Comparison of ENCODE assay signal across 1 cellular context in genomic region chr2:26503238-26503880, GRCh38.
TF ChIP-seq lines count a peak whose summit lies in the region.

No MANE protein-coding gene starts in this region.

TF ChIP-seq in HEK293, 187 proteins besides CTCF, POLR2A, EP300 and RAD21 (continued from another document and continues in another):
- TF ChIP-seq ZNF362 (tag by site-specific recombination; IDR thresholded peaks at IDR 0.05) (no peak), ZNF426 (tag by site-specific recombination; IDR thresholded peaks at IDR 0.05) (no peak), ZNF341 (tag by site-specific recombination; IDR thresholded peaks at IDR 0.05; ENCODE audit: low read depth) (peak; percentile 83), ZNF394 (tag by site-specific recombination; IDR thresholded peaks at IDR 0.05; ENCODE audit: borderline replicate concordance) (0 out of 2 replicates have a peak, but pooled peaks have one; percentile 16), ZNF645 (tag by site-specific recombination; IDR thresholded peaks at IDR 0.05) (no peak), ZBTB17 (tag by site-specific recombination; IDR thresholded peaks at IDR 0.05) (peak; percentile 90), ZNF514 (tag by site-specific recombination; IDR thresholded peaks at IDR 0.05) (no peak), ZNF280D (tag by site-specific recombination; IDR thresholded peaks at IDR 0.05) (no peak), SP2 (tag by site-specific recombination; IDR thresholded peaks at IDR 0.05) (peak; percentile 75), OSR2 (tag by site-specific recombination; IDR thresholded peaks at IDR 0.05) (no peak), ZNF202 (tag by site-specific recombination; IDR thresholded peaks at IDR 0.05; ENCODE audit: borderline replicate concordance) (no peak), ZNF366 (tag by site-specific recombination; conservative IDR thresholded peaks at IDR 0.05) (0 out of 2 replicates have a peak, but pooled peaks have one; percentile 13), TCF7L2 (IDR thresholded peaks at IDR 0.05; ENCODE audit: borderline replicate concordance, low read depth, low read length) (no peak), ZXDB (tag by site-specific recombination; IDR thresholded peaks at IDR 0.05) (peak; percentile 83), ZSCAN5A (tag by site-specific recombination; IDR thresholded peaks at IDR 0.05) (no peak), GLIS2 (tag by site-specific recombination; IDR thresholded peaks at IDR 0.05) (peak; percentile 76), KLF8 (tag by site-specific recombination; IDR thresholded peaks at IDR 0.05) (no peak), ZFHX2 (tag by site-specific recombination; conservative IDR thresholded peaks at IDR 0.05) (0 out of 2 replicates have a peak, but pooled peaks have one; percentile 23), SCRT2 (tag by site-specific recombination; IDR thresholded peaks at IDR 0.05) (peak; percentile 98), ZNF423 (tag by site-specific recombination; IDR thresholded peaks at IDR 0.05) (peak; percentile 45; the same call in 1 of the 2 replicates), ZNF214 (tag by site-specific recombination; IDR thresholded peaks at IDR 0.05; ENCODE audit: borderline replicate concordance) (no peak), ZNF624 (tag by site-specific recombination; IDR thresholded peaks at IDR 0.05) (no peak), ZNF707 (tag by site-specific recombination; IDR thresholded peaks at IDR 0.05) (no peak), ZNF155 (tag by site-specific recombination; IDR thresholded peaks at IDR 0.05) (no peak), GLI2 (tag by site-specific recombination; IDR thresholded peaks at IDR 0.05; ENCODE audit: borderline replicate concordance, low read depth) (no peak), HOXA7 (CRISPR knock-in tag; IDR thresholded peaks at IDR 0.05; ENCODE audit: borderline replicate concordance) (no peak), ZNF24 (tag by site-specific recombination; IDR thresholded peaks at IDR 0.05) (no peak), ZBTB8A (tag by site-specific recombination; IDR thresholded peaks at IDR 0.05) (peak; percentile 97), BCL11B (tag by site-specific recombination; IDR thresholded peaks at IDR 0.05; ENCODE audit: low read depth) (no peak), ZNF398 (tag by site-specific recombination; IDR thresholded peaks at IDR 0.05) (peak; percentile 40; the same call in 1 of the 2 replicates), KLF1 (tag by site-specific recombination; IDR thresholded peaks at IDR 0.05) (peak; percentile 92), ZNF132 (tag by site-specific recombination; IDR thresholded peaks at IDR 0.05; ENCODE audit: borderline replicate concordance) (no peak), ZNF776 (tag by site-specific recombination; IDR thresholded peaks at IDR 0.05; ENCODE audit: borderline replicate concordance) (no peak), ZNF16 (tag by site-specific recombination; IDR thresholded peaks at IDR 0.05; ENCODE audit: low read depth) (no peak)
- TF ChIP-seq, protein P1, sequence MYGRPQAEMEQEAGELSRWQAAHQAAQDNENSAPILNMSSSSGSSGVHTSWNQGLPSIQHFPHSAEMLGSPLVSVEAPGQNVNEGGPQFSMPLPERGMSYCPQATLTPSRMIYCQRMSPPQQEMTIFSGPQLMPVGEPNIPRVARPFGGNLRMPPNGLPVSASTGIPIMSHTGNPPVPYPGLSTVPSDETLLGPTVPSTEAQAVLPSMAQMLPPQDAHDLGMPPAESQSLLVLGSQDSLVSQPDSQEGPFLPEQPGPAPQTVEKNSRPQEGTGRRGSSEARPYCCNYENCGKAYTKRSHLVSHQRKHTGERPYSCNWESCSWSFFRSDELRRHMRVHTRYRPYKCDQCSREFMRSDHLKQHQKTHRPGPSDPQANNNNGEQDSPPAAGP (tag by site-specific recombination; IDR thresholded peaks at IDR 0.05) = peak; percentile 47; the same call in 1 of the 2 replicates
- TF ChIP-seq, protein P2, sequence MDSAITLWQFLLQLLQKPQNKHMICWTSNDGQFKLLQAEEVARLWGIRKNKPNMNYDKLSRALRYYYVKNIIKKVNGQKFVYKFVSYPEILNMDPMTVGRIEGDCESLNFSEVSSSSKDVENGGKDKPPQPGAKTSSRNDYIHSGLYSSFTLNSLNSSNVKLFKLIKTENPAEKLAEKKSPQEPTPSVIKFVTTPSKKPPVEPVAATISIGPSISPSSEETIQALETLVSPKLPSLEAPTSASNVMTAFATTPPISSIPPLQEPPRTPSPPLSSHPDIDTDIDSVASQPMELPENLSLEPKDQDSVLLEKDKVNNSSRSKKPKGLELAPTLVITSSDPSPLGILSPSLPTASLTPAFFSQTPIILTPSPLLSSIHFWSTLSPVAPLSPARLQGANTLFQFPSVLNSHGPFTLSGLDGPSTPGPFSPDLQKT (IDR thresholded peaks at IDR 0.05; ENCODE audit: borderline replicate concordance, low read depth, low read length) = no peak
- TF ChIP-seq, protein P3, sequence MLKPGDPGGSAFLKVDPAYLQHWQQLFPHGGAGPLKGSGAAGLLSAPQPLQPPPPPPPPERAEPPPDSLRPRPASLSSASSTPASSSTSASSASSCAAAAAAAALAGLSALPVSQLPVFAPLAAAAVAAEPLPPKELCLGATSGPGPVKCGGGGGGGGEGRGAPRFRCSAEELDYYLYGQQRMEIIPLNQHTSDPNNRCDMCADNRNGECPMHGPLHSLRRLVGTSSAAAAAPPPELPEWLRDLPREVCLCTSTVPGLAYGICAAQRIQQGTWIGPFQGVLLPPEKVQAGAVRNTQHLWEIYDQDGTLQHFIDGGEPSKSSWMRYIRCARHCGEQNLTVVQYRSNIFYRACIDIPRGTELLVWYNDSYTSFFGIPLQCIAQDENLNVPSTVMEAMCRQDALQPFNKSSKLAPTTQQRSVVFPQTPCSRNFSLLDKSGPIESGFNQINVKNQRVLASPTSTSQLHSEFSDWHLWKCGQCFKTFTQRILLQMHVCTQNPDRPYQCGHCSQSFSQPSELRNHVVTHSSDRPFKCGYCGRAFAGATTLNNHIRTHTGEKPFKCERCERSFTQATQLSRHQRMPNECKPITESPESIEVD (tag by site-specific recombination; IDR thresholded peaks at IDR 0.05) = no peak
- TF ChIP-seq, protein P4, sequence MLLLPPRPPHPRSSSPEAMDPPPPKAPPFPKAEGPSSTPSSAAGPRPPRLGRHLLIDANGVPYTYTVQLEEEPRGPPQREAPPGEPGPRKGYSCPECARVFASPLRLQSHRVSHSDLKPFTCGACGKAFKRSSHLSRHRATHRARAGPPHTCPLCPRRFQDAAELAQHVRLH (tag by site-specific recombination; IDR thresholded peaks at IDR 0.05) = no peak
- TF ChIP-seq, protein P5, sequence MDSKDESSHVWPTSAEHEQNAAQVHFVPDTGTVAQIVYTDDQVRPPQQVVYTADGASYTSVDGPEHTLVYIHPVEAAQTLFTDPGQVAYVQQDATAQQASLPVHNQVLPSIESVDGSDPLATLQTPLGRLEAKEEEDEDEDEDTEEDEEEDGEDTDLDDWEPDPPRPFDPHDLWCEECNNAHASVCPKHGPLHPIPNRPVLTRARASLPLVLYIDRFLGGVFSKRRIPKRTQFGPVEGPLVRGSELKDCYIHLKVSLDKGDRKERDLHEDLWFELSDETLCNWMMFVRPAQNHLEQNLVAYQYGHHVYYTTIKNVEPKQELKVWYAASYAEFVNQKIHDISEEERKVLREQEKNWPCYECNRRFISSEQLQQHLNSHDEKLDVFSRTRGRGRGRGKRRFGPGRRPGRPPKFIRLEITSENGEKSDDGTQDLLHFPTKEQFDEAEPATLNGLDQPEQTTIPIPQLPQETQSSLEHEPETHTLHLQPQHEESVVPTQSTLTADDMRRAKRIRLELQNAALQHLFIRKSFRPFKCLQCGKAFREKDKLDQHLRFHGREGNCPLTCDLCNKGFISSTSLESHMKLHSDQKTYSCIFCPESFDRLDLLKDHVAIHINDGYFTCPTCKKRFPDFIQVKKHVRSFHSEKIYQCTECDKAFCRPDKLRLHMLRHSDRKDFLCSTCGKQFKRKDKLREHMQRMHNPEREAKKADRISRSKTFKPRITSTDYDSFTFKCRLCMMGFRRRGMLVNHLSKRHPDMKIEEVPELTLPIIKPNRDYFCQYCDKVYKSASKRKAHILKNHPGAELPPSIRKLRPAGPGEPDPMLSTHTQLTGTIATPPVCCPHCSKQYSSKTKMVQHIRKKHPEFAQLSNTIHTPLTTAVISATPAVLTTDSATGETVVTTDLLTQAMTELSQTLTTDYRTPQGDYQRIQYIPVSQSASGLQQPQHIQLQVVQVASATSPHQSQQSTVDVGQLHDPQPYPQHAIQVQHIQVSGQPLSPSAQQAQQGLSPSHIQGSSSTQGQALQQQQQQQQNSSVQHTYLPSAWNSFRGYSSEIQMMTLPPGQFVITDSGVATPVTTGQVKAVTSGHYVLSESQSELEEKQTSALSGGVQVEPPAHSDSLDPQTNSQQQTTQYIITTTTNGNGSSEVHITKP (tag by site-specific recombination; IDR thresholded peaks at IDR 0.05) = no peak
- TF ChIP-seq, protein P6, sequence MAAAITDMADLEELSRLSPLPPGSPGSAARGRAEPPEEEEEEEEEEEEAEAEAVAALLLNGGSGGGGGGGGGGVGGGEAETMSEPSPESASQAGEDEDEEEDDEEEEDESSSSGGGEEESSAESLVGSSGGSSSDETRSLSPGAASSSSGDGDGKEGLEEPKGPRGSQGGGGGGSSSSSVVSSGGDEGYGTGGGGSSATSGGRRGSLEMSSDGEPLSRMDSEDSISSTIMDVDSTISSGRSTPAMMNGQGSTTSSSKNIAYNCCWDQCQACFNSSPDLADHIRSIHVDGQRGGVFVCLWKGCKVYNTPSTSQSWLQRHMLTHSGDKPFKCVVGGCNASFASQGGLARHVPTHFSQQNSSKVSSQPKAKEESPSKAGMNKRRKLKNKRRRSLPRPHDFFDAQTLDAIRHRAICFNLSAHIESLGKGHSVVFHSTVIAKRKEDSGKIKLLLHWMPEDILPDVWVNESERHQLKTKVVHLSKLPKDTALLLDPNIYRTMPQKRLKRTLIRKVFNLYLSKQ (tag by site-specific recombination; IDR thresholded peaks at IDR 0.05; ENCODE audit: borderline replicate concordance) = no peak
